Comparison of ENCODE assay signal across 12 cellular contexts in genomic region chr5:169149317-169149716, GRCh38.
DNase-seq lines count a peak whose midpoint lies in the region; ATAC-seq and TF ChIP-seq lines count a peak whose summit lies in the region.
"Had no signal": no experiment of that assay in that cellular context is flagged by ENCODE, and none has a peak within 500 bp of the region (broad histone marks: within the 10 kb centered on the region; RNA-seq: fewer than 3 reads in every experiment).

No MANE protein-coding gene starts in this region.

- peaks cover 1% of the 10 kb centered on the region for H3K36me3 Mint-ChIP-seq in chondrocyte (ENCODE audit: low read depth)
- no peaks in the 10 kb centered on the region for H3K36me3 Mint-ChIP-seq in neural progenitor cell
- H3K36me3 Mint-ChIP-seq in activated CD4-positive, alpha-beta memory T cell treated with anti-CD3 and anti-CD28 coated beads, Interleukin-2, amount 10 ng/mL, durations not matched to agents 7 days and 5 days (ENCODE audit: low read depth): no peaks in the 10 kb centered on the region

- no peak overlapping the region for H3K4me3 ChIP-seq in DOHH2 (ENCODE audit: low read length)
- no peak overlapping the region for H3K4me3 ChIP-seq in MM.1S (ENCODE audit: low read length)
- H3K4me3 ChIP-seq in neural progenitor cell: no peak overlapping the region
- H3K4me3 ChIP-seq: skin epidermis, thoracic aorta had no signal

- TF ChIP-seq CTCF in DOHH2 (IDR thresholded peaks at IDR 0.05; ENCODE audit: low read depth, low read length, poor library complexity, severe bottlenecking) (peak; percentile 36), MM.1S (IDR thresholded peaks at IDR 0.05; ENCODE audit: low read length) (peak; percentile 10; the same call in 1 of the 2 replicates), chondrocyte (IDR thresholded peaks at IDR 0.05) (peak; percentile 68), neural progenitor cell (IDR thresholded peaks at IDR 0.05) (peak; percentile 73)

- H3K9me3 ChIP-seq in DOHH2 (ENCODE audit: control insufficient read depth, insufficient read depth, low read length): no peaks in the 10 kb centered on the region
- no peaks in the 10 kb centered on the region for H3K9me3 ChIP-seq in MM.1S (replicated peaks; ENCODE audit: insufficient read depth, low read length)
- H3K9me3 ChIP-seq in neural progenitor cell (ENCODE audit: low read depth): no peaks in the 10 kb centered on the region
- H3K9me3 ChIP-seq: thoracic aorta had no signal

- H3K27me3 ChIP-seq in DOHH2 (ENCODE audit: control insufficient read depth, low read length) (no peaks in the 10 kb centered on the region), MM.1S (replicated peaks; ENCODE audit: insufficient read depth, low read length) (no peaks in the 10 kb centered on the region), neural progenitor cell (no peaks in the 10 kb centered on the region)

- H3K27ac ChIP-seq in DOHH2 (ENCODE audit: low read depth, low read length) (no peak overlapping the region), MM.1S (ENCODE audit: low read length) (no peak overlapping the region), neural progenitor cell (no peak overlapping the region)
- H3K27ac ChIP-seq: skin epidermis, thoracic aorta had no signal

- peaks cover 17% of the 10 kb centered on the region for H3K4me1 Mint-ChIP-seq in chondrocyte (ENCODE audit: low read depth)
- peaks cover 32% of the 10 kb centered on the region for H3K4me1 Mint-ChIP-seq in neural progenitor cell
- no peaks in the 10 kb centered on the region for H3K4me1 Mint-ChIP-seq in activated CD4-positive, alpha-beta memory T cell treated with anti-CD3 and anti-CD28 coated beads, Interleukin-2, amount 10 ng/mL, durations not matched to agents 7 days and 5 days

- CTCF ChIA-PET in activated CD4-positive, alpha-beta memory T cell treated with anti-CD3 and anti-CD28 coated beads, Interleukin-2, amount 10 ng/mL, durations not matched to agents 7 days and 5 days (lab: Charles Lee): no interaction called here

- H3K4me1 ChIP-seq in DOHH2 (ENCODE audit: control insufficient read depth, low read length) (no peaks in the 10 kb centered on the region), MM.1S (ENCODE audit: low read length) (no peaks in the 10 kb centered on the region), neural progenitor cell (peaks cover 3% of the 10 kb centered on the region)

- POLR2A ChIA-PET in activated CD4-positive, alpha-beta memory T cell treated with anti-CD3 and anti-CD28 coated beads, Interleukin-2, amount 10 ng/mL, durations not matched to agents 7 days and 5 days (lab: Charles Lee): no interaction called here

- no peak overlapping the region for H3K4me2 ChIP-seq in DOHH2 (ENCODE audit: low read length)
- H3K4me2 ChIP-seq in MM.1S (ENCODE audit: low read depth, low read length): no peak overlapping the region
- no peak overlapping the region for H3K4me2 ChIP-seq in neural progenitor cell

- H3K9ac ChIP-seq in MM.1S (ENCODE audit: low read length) (no peak overlapping the region), neural progenitor cell (no peak overlapping the region)

- intact Hi-C loops in left colon (cut with DNase I, micrococcal nuclease): no loop called here

- no peak overlapping the region for H3K27ac Mint-ChIP-seq in chondrocyte (ENCODE audit: unreplicated experiment)
- H3K27ac Mint-ChIP-seq in neural progenitor cell: no peak overlapping the region
- H3K27ac Mint-ChIP-seq in activated CD4-positive, alpha-beta memory T cell treated with anti-CD3 and anti-CD28 coated beads, Interleukin-2, amount 10 ng/mL, durations not matched to agents 7 days and 5 days: no peak overlapping the region

- H3K27me3 Mint-ChIP-seq in chondrocyte (ENCODE audit: low read depth): no peaks in the 10 kb centered on the region
- peaks cover 3% of the 10 kb centered on the region for H3K27me3 Mint-ChIP-seq in neural progenitor cell (ENCODE audit: insufficient read depth, low read depth)
- peaks cover 2% of the 10 kb centered on the region for H3K27me3 Mint-ChIP-seq in activated CD4-positive, alpha-beta memory T cell treated with anti-CD3 and anti-CD28 coated beads, Interleukin-2, amount 10 ng/mL, durations not matched to agents 7 days and 5 days

- no peak for DNase-seq in MM.1S
- no peak for DNase-seq in chondrocyte (ENCODE audit: low spot score)
- DNase-seq in neural progenitor cell (ENCODE audit: low spot score): peak; percentile 67
- no peak for DNase-seq in activated CD4-positive, alpha-beta memory T cell treated with anti-CD3 and anti-CD28 coated beads, Interleukin-2, amount 10 ng/mL, durations not matched to agents 7 days and 5 days
- no peak for DNase-seq in left colon
- DNase-seq: dermis blood vessel endothelial cell, Right ventricle myocardium superior had no signal

- H3K79me2 ChIP-seq in DOHH2 (ENCODE audit: control insufficient read depth, low read length): no peaks in the 10 kb centered on the region
- no peaks in the 10 kb centered on the region for H3K79me2 ChIP-seq in MM.1S (ENCODE audit: low read length)
- no peaks in the 10 kb centered on the region for H3K79me2 ChIP-seq in neural progenitor cell (ENCODE audit: low read depth)

- H3K9me3 Mint-ChIP-seq in chondrocyte (ENCODE audit: low read depth) (no peaks in the 10 kb centered on the region), neural progenitor cell (no peaks in the 10 kb centered on the region)
- H3K9me3 Mint-ChIP-seq in activated CD4-positive, alpha-beta memory T cell treated with anti-CD3 and anti-CD28 coated beads, Interleukin-2, amount 10 ng/mL, durations not matched to agents 7 days and 5 days: no peaks in the 10 kb centered on the region

- H3F3A ChIP-seq in DOHH2 (ENCODE audit: control insufficient read depth, insufficient read depth): no peaks in the 10 kb centered on the region
- no peaks in the 10 kb centered on the region for H3F3A ChIP-seq in MM.1S (ENCODE audit: insufficient read depth, low read length)
- H3F3A ChIP-seq in neural progenitor cell (ENCODE audit: low read depth): no peaks in the 10 kb centered on the region

- H3K4me3 Mint-ChIP-seq in chondrocyte (ENCODE audit: unreplicated experiment) (no peak overlapping the region), neural progenitor cell (no peak overlapping the region)
- no peak overlapping the region for H3K4me3 Mint-ChIP-seq in activated CD4-positive, alpha-beta memory T cell treated with anti-CD3 and anti-CD28 coated beads, Interleukin-2, amount 10 ng/mL, durations not matched to agents 7 days and 5 days

- no peaks in the 10 kb centered on the region for H3K9me2 ChIP-seq in DOHH2 (replicated peaks; ENCODE audit: control insufficient read depth, low read length)
- H3K9me2 ChIP-seq in MM.1S (replicated peaks; ENCODE audit: insufficient read depth, low read length): no peaks in the 10 kb centered on the region

- H3K36me3 ChIP-seq in DOHH2 (ENCODE audit: control insufficient read depth, low read length): no peaks in the 10 kb centered on the region
- no peaks in the 10 kb centered on the region for H3K36me3 ChIP-seq in MM.1S (replicated peaks; ENCODE audit: insufficient read depth, low read length)
- H3K36me3 ChIP-seq in neural progenitor cell: no peaks in the 10 kb centered on the region
- H3K36me3 ChIP-seq: thoracic aorta had no signal

- H2AFZ ChIP-seq in MM.1S (ENCODE audit: low read length) (no peak overlapping the region), neural progenitor cell (replicated peaks) (no peak overlapping the region)

- no peaks in the 10 kb centered on the region for H4K20me1 ChIP-seq in DOHH2 (ENCODE audit: control insufficient read depth, insufficient read depth, low read depth, low read length)
- H4K20me1 ChIP-seq in MM.1S (ENCODE audit: insufficient read depth, low read length): no peaks in the 10 kb centered on the region
- no peaks in the 10 kb centered on the region for H4K20me1 ChIP-seq in neural progenitor cell (ENCODE audit: low read depth)

- no peak for ATAC-seq in HG03196 (IDR thresholded peaks at IDR 0.05; ENCODE audit: unreplicated experiment)
- ATAC-seq in HG03460 (IDR thresholded peaks at IDR 0.05; ENCODE audit: unreplicated experiment): no peak
- no peak for ATAC-seq in left colon

Comparison
In these comparisons a context has a peak if more than half of its experiments do, and no peak if none do; other contexts are left out.
1. CTCF ChIP-seq: peak in every context shown above with its lines; median percentile 73 in neural progenitor cell; 68 in chondrocyte; 36 in DOHH2; 10 in MM.1S.